In the genomic region with DNA sequence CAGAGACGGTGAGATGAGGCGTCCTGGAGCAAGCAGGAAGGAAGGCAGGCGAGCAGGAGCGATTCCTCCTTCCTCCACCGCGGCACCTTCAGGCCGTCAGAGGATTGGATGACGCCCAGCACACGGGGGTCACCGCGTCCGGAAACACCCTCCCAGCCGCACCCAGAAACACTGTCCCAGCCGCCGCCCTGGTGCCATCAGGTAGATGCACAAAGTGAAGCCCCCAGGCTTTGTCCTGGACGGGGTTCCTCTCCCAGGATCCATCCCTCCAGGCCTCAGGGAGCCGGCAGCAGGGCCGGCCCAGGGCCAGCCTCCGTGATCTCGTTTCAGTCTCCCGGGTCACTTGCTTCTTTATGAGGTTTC, we compare ENCODE assay signal across 21 cellular contexts.
DNase-seq lines count a peak whose midpoint lies in the region; FAIRE-seq and TF ChIP-seq lines count a peak whose summit lies in the region.
"Had no signal": no experiment of that assay in that cellular context is flagged by ENCODE, and none has a peak within 500 bp of the region (broad histone marks: within the 10 kb centered on the region; RNA-seq: fewer than 3 reads in every experiment).

No MANE protein-coding gene starts in this region.

- DNase-seq in D341Med (ENCODE audit: low spot score) (peak; percentile 14), islet precursor cell (peak; percentile 47), posterior cingulate gyrus (peak in 6 of 10 donors; percentile 1 to 61 (median 10)), RCC 7860 (ENCODE audit: low spot score) (no peak), 8988T (no peak), DMS53 (lab: John Stamatoyannopoulos, UW) (no peak)
- DNase-seq in T-helper 2 cell treated with Interferon-gamma antibody and Interleukin-4, amounts not matched to agents 5 μg/mL and 100 μg/mL, for 36 hours (ENCODE audit: low spot score), result no peak
- DNase-seq: BE2C; cortex of kidney; GF-D8; NCI-H2081; SJCRH30; stimulated activated CD4-positive, alpha-beta T cell treated with anti-CD3 and anti-CD28 coated beads, Interleukin-2, amount 100 ng/mL, for 48 hours; T-helper 17 cell had no signal

- no peaks in the 10 kb centered on the region for H3K4me1 Mint-ChIP-seq in T-helper 2 cell treated with Interferon-gamma antibody and Interleukin-4, amounts not matched to agents 5 μg/mL and 100 μg/mL, for 36 hours (ENCODE audit: low read depth)

- no peaks in the 10 kb centered on the region for H3K27me3 Mint-ChIP-seq in T-helper 2 cell treated with Interferon-gamma antibody and Interleukin-4, amounts not matched to agents 5 μg/mL and 100 μg/mL, for 36 hours (ENCODE audit: low read depth)
- H3K27me3 Mint-ChIP-seq: IgD-negative memory B cell, memory B cell, T-helper 17 cell had no signal

- H3K27ac ChIP-seq in VCaP, result peak overlapping the region; percentile 75
- H3K27ac ChIP-seq: neutrophil, SJCRH30 had no signal

- no peak overlapping the region for H3K4me3 Mint-ChIP-seq in T-helper 2 cell treated with Interferon-gamma antibody and Interleukin-4, amounts not matched to agents 5 μg/mL and 100 μg/mL, for 36 hours
- H3K4me3 Mint-ChIP-seq: IgD-negative memory B cell, memory B cell had no signal

- TF ChIP-seq CTCF in VCaP (conservative IDR thresholded peaks at IDR 0.05), result no peak

- H3K9me3 Mint-ChIP-seq in T-helper 2 cell treated with Interferon-gamma antibody and Interleukin-4, amounts not matched to agents 5 μg/mL and 100 μg/mL, for 36 hours, result no peaks in the 10 kb centered on the region
- H3K9me3 Mint-ChIP-seq: memory B cell had no signal

- intact Hi-C loops in posterior cingulate gyrus (cut with DNase I), result no loop called here

- peaks cover 3% of the 10 kb centered on the region for H3K36me3 Mint-ChIP-seq in T-helper 2 cell treated with Interferon-gamma antibody and Interleukin-4, amounts not matched to agents 5 μg/mL and 100 μg/mL, for 36 hours (ENCODE audit: low read depth)

- FAIRE-seq in RCC 7860 (lab: Jason Lieb, UNC), result no peak
- FAIRE-seq: astrocyte, endothelial cell of umbilical vein, H54 had no signal

- H3K27ac Mint-ChIP-seq in T-helper 2 cell treated with Interferon-gamma antibody and Interleukin-4, amounts not matched to agents 5 μg/mL and 100 μg/mL, for 36 hours, result no peak overlapping the region
- H3K27ac Mint-ChIP-seq: memory B cell, T-helper 17 cell had no signal

Comparison
In these comparisons a context has a peak if more than half of its experiments do, and no peak if none do; other contexts are left out.
1. DNase-seq: peak in D341Med (single experiment), islet precursor cell (single experiment) and posterior cingulate gyrus (6 of 10); none in RCC 7860 (single experiment), T-helper 2 cell treated with Interferon-gamma antibody and Interleukin-4, amounts not matched to agents 5 μg/mL and 100 μg/mL, for 36 hours (single experiment), 8988T (single experiment) and DMS53 (single experiment).